Comparison of ENCODE assay signal across 21 cellular contexts in the genomic region with DNA sequence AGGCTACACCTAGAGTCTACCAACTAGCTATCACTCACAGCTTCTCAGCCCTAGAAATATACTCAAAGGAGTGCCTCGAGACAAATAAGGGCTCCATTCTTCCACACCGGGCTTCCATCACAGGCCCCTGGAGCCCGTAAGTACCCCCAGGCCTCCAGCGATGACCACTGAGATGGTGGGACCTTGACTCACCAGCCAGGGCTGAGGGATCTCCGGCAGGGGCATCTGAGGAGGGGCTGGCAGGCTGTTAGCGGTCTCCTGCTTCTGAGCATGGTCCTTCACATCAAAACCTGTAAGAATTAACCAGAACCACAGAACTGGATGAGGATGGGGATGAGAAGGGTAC.
DNase-seq lines count a peak whose midpoint lies in the region; ATAC-seq and TF ChIP-seq lines count a peak whose summit lies in the region.
"Had no signal": no experiment of that assay in that cellular context is flagged by ENCODE, and none has a peak within 500 bp of the region (broad histone marks: within the 10 kb centered on the region; RNA-seq: fewer than 3 reads in every experiment).

No MANE protein-coding gene starts in this region.

- intact Hi-C loops in activated CD4-positive, alpha-beta T cell treated with anti-CD3 and anti-CD28 coated beads, Interleukin-2, amount 10 ng/mL, durations not matched to agents 24 days and 14 days (cut with micrococcal nuclease) = loop anchor here (1.0 to 2.0 kb wide), 2 partner anchors 11 to 14 kb away; no protein-coding TSS in a partner anchor
- intact Hi-C loops in activated T-helper 2 cell treated with anti-CD3 and anti-CD28 coated beads, Interferon-gamma antibody, Interleukin-2, Interleukin-4, amounts not matched to agents 10 μg/mL and 5 μg/mL and 100 μg/mL, durations not matched to agents 14 hours and 24 hours and 36 hours (cut with micrococcal nuclease) = no loop called here
- intact Hi-C loops in dorsolateral prefrontal cortex (cut with DNase I) = no loop called here

- H3K4me3 ChIP-seq in mesenchymal stem cell (ENCODE audit: insufficient read depth in 1 of 2, low read depth in 1 of 2, low read length in 2 of 2) (no peak overlapping the region), dorsolateral prefrontal cortex (no peak overlapping the region)
- H3K4me3 ChIP-seq: right atrium auricular region had no signal

- no peak overlapping the region for H3K4me3 Mint-ChIP-seq in activated CD4-positive, alpha-beta T cell treated with anti-CD3 and anti-CD28 coated beads, Interleukin-2, amount 10 ng/mL, durations not matched to agents 24 days and 14 days
- peak overlapping the region; percentile 61 for H3K4me3 Mint-ChIP-seq in HFFc6
- no peak overlapping the region for H3K4me3 Mint-ChIP-seq in activated T-helper 2 cell treated with anti-CD3 and anti-CD28 coated beads, Interferon-gamma antibody, Interleukin-2, Interleukin-4, amounts not matched to agents 10 μg/mL and 5 μg/mL and 100 μg/mL, durations not matched to agents 14 hours and 24 hours and 36 hours (ENCODE audit: low read depth)
- H3K4me3 Mint-ChIP-seq: activated B cell treated with CpG ODN at 0.5 μM for 24 hours had no signal

- H2AFZ ChIP-seq in mesenchymal stem cell (ENCODE audit: low read depth, low read length) = no peak overlapping the region

- no peak overlapping the region for H3K4ac ChIP-seq in mesenchymal stem cell (ENCODE audit: low read depth in 1 of 2, low read length in 2 of 2)

- peaks cover 28% of the 10 kb centered on the region for H3K4me1 Mint-ChIP-seq in activated CD4-positive, alpha-beta T cell treated with anti-CD3 and anti-CD28 coated beads, Interleukin-2, amount 10 ng/mL, durations not matched to agents 24 days and 14 days
- H3K4me1 Mint-ChIP-seq in HFFc6 (ENCODE audit: low read depth) = peaks cover 88% of the 10 kb centered on the region
- peaks cover 29% of the 10 kb centered on the region for H3K4me1 Mint-ChIP-seq in activated T-helper 2 cell treated with anti-CD3 and anti-CD28 coated beads, Interferon-gamma antibody, Interleukin-2, Interleukin-4, amounts not matched to agents 10 μg/mL and 5 μg/mL and 100 μg/mL, durations not matched to agents 14 hours and 24 hours and 36 hours (ENCODE audit: low read depth)
- H3K4me1 Mint-ChIP-seq: activated B cell treated with CpG ODN at 0.5 μM for 24 hours had no signal

- H3K27ac ChIP-seq in mesenchymal stem cell (ENCODE audit: low read length, poor library complexity, severe bottlenecking) = no peak overlapping the region
- peak overlapping the region in 7 of 59 donors; percentile 2 to 62 (median 15) for H3K27ac ChIP-seq in dorsolateral prefrontal cortex
- H3K27ac ChIP-seq: C4-2B, right atrium auricular region had no signal

- over 99% methylated on average over 5 of the region's 6 CpGs for WGBS in mesenchymal stem cell

- peaks cover 8% of the 10 kb centered on the region for H3K9me3 Mint-ChIP-seq in activated CD4-positive, alpha-beta T cell treated with anti-CD3 and anti-CD28 coated beads, Interleukin-2, amount 10 ng/mL, durations not matched to agents 24 days and 14 days
- peaks cover 10% of the 10 kb centered on the region; the same call in 1 of the 2 replicates for H3K9me3 Mint-ChIP-seq in HFFc6
- peaks cover 8% of the 10 kb centered on the region for H3K9me3 Mint-ChIP-seq in activated T-helper 2 cell treated with anti-CD3 and anti-CD28 coated beads, Interferon-gamma antibody, Interleukin-2, Interleukin-4, amounts not matched to agents 10 μg/mL and 5 μg/mL and 100 μg/mL, durations not matched to agents 14 hours and 24 hours and 36 hours

- peak overlapping the region in 1 of 2 experiments; percentile 29 for H3K18ac ChIP-seq in mesenchymal stem cell (ENCODE audit: low read depth in 1 of 2, low read length in 2 of 2)

- no peak overlapping the region for H2BK120ac ChIP-seq in mesenchymal stem cell (ENCODE audit: low read depth, low read length)

- peak overlapping the region; percentile 81 for H3K27ac Mint-ChIP-seq in activated CD4-positive, alpha-beta T cell treated with anti-CD3 and anti-CD28 coated beads, Interleukin-2, amount 10 ng/mL, durations not matched to agents 24 days and 14 days
- H3K27ac Mint-ChIP-seq in HFFc6 = peak overlapping the region; percentile 85
- peak overlapping the region; percentile 83 for H3K27ac Mint-ChIP-seq in activated T-helper 2 cell treated with anti-CD3 and anti-CD28 coated beads, Interferon-gamma antibody, Interleukin-2, Interleukin-4, amounts not matched to agents 10 μg/mL and 5 μg/mL and 100 μg/mL, durations not matched to agents 14 hours and 24 hours and 36 hours
- H3K27ac Mint-ChIP-seq: activated B cell treated with CpG ODN at 0.5 μM for 24 hours had no signal

- peak overlapping the region; percentile 4 for H3K9ac ChIP-seq in mesenchymal stem cell (ENCODE audit: low read length)

- peaks cover 17% of the 10 kb centered on the region for H3K4me1 ChIP-seq in mesenchymal stem cell (ENCODE audit: control insufficient read depth, insufficient read depth, low read depth, low read length)

- H2AK5ac ChIP-seq in mesenchymal stem cell (ENCODE audit: low read length, severe bottlenecking) = peak overlapping the region; percentile 6

- no peak overlapping the region for H4K8ac ChIP-seq in mesenchymal stem cell (ENCODE audit: low read length)

- H3K4me2 ChIP-seq in mesenchymal stem cell (ENCODE audit: low read length, poor library complexity, severe bottlenecking) = no peak overlapping the region

- H3K14ac ChIP-seq in mesenchymal stem cell (ENCODE audit: low read length in 2 of 2) = no peak overlapping the region

- H3K9me3 ChIP-seq in mesenchymal stem cell (ENCODE audit: control insufficient read depth, low read length) = no peaks in the 10 kb centered on the region
- H3K9me3 ChIP-seq: right atrium auricular region had no signal

- no peak overlapping the region for H2BK15ac ChIP-seq in mesenchymal stem cell (ENCODE audit: low read depth, poor library complexity, severe bottlenecking)

- H3K27me3 ChIP-seq in mesenchymal stem cell (ENCODE audit: control insufficient read depth in 1 of 2, insufficient read depth in 1 of 2, low read length in 2 of 2) (no peaks in the 10 kb centered on the region), dorsolateral prefrontal cortex (no peaks in the 10 kb centered on the region)
- H3K27me3 ChIP-seq: right atrium auricular region had no signal

- peak overlapping the region; percentile 74 for H2BK5ac ChIP-seq in mesenchymal stem cell (ENCODE audit: low read depth, low read length, poor library complexity, severe bottlenecking)

- no peak overlapping the region for H2BK12ac ChIP-seq in mesenchymal stem cell (ENCODE audit: low read length in 2 of 2)

- no peaks in the 10 kb centered on the region for H3K27me3 Mint-ChIP-seq in activated CD4-positive, alpha-beta T cell treated with anti-CD3 and anti-CD28 coated beads, Interleukin-2, amount 10 ng/mL, durations not matched to agents 24 days and 14 days
- H3K27me3 Mint-ChIP-seq in HFFc6 (ENCODE audit: insufficient read depth) = peaks cover 10% of the 10 kb centered on the region
- H3K27me3 Mint-ChIP-seq in activated T-helper 2 cell treated with anti-CD3 and anti-CD28 coated beads, Interferon-gamma antibody, Interleukin-2, Interleukin-4, amounts not matched to agents 10 μg/mL and 5 μg/mL and 100 μg/mL, durations not matched to agents 14 hours and 24 hours and 36 hours (ENCODE audit: low read depth) = no peaks in the 10 kb centered on the region
- H3K27me3 Mint-ChIP-seq: activated B cell treated with CpG ODN at 0.5 μM for 24 hours had no signal

- no peak overlapping the region for H4K91ac ChIP-seq in mesenchymal stem cell (ENCODE audit: low read length)

- TF ChIP-seq CTCF in HFFc6 (IDR thresholded peaks at IDR 0.05) (no peak), dorsolateral prefrontal cortex (IDR thresholded peaks at IDR 0.05 in 54 of 56, conservative IDR thresholded peaks at IDR 0.05 in 2 of 56; ENCODE audit: low read depth in 1 of 56, partially characterized antibody in 56 of 56) (no peak)

- peaks cover 22% of the 10 kb centered on the region for H3K36me3 Mint-ChIP-seq in activated CD4-positive, alpha-beta T cell treated with anti-CD3 and anti-CD28 coated beads, Interleukin-2, amount 10 ng/mL, durations not matched to agents 24 days and 14 days (ENCODE audit: low read depth)
- H3K36me3 Mint-ChIP-seq in HFFc6 (ENCODE audit: low read depth) = peaks cover 67% of the 10 kb centered on the region
- peaks cover 35% of the 10 kb centered on the region for H3K36me3 Mint-ChIP-seq in activated T-helper 2 cell treated with anti-CD3 and anti-CD28 coated beads, Interferon-gamma antibody, Interleukin-2, Interleukin-4, amounts not matched to agents 10 μg/mL and 5 μg/mL and 100 μg/mL, durations not matched to agents 14 hours and 24 hours and 36 hours (ENCODE audit: low read depth)

- H3K79me1 ChIP-seq in mesenchymal stem cell (replicated peaks; ENCODE audit: low read length, poor library complexity, severe bottlenecking) = peaks cover 27% of the 10 kb centered on the region

- ATAC-seq in HG03460 (IDR thresholded peaks at IDR 0.05; ENCODE audit: unreplicated experiment) = no peak
- ATAC-seq: left ventricle myocardium superior had no signal

- H3K23ac ChIP-seq in mesenchymal stem cell (ENCODE audit: low read length in 2 of 2) = no peak overlapping the region

- peaks cover 36 to 57% of the 10 kb centered on the region in 2 experiments for H3K36me3 ChIP-seq in mesenchymal stem cell (ENCODE audit: control insufficient read depth in 1 of 2, insufficient read depth in 2 of 2, low read depth in 1 of 2, low read length in 2 of 2)

- no peak for DNase-seq in activated CD4-positive, alpha-beta T cell treated with anti-CD3 and anti-CD28 coated beads, Interleukin-2, amount 10 ng/mL, durations not matched to agents 24 days and 14 days
- no peak for DNase-seq in activated CD4-positive, alpha-beta T cell treated with anti-CD3 and anti-CD28 coated beads for 48 hours
- no peak for DNase-seq in HFFc6
- no peak for DNase-seq in activated T-helper 2 cell treated with anti-CD3 and anti-CD28 coated beads, Interferon-gamma antibody, Interleukin-2, Interleukin-4, amounts not matched to agents 10 μg/mL and 5 μg/mL and 100 μg/mL, durations not matched to agents 14 hours and 24 hours and 36 hours (ENCODE audit: low spot score)
- DNase-seq in mesenchymal stem cell = no peak
- DNase-seq in RPMI8226 = no peak
- DNase-seq in dorsolateral prefrontal cortex = no peak
- DNase-seq: activated B cell treated with CpG ODN at 0.5 μM for 24 hours; amygdala; central memory CD4-positive, alpha-beta T cell; DMS153; effector CD4-positive, alpha-beta T cell; GDM1; left ventricle myocardium superior; NCI-H1105 treated with DMSO at 0.1 percent for 48 hours; NCI-H2107; NCI-H524 treated with DMSO at 0.1 percent for 48 hours; Right ventricle myocardium superior had no signal
